27 cellular contexts compared by ENCODE assay signal in genomic region chr1:194150242-194150641, GRCh38.
"Had no signal": no experiment of that assay in that cellular context is flagged by ENCODE, and none has a peak within 500 bp of the region (broad histone marks: within the 10 kb centered on the region; RNA-seq: fewer than 3 reads in every experiment).

No MANE protein-coding gene starts in this region.

- H3K4me1 Mint-ChIP-seq: brain had no signal

- H3K27me3 ChIP-seq: SJSA1 had no signal

- H3K27ac ChIP-seq: SJSA1 had no signal

- FAIRE-seq: astrocyte, RCC 7860 had no signal

- H3K4me1 ChIP-seq: SJSA1 had no signal

- DNase-seq: activated B cell treated with CpG ODN at 0.5 μM for 24 hours; activated CD4-positive, alpha-beta T cell treated with anti-CD3 and anti-CD28 coated beads for 1 hour; activated CD4-positive, alpha-beta T cell treated with anti-CD3 and anti-CD28 coated beads, Interleukin-2, amount 10 ng/mL, durations not matched to agents 24 days and 14 days; activated CD4-positive, alpha-beta T cell treated with anti-CD3 and anti-CD28 coated beads, Interleukin-2, amount 50 U/mL, for 48 hours; activated CD8-positive, alpha-beta memory T cell treated with anti-CD3 and anti-CD28 coated beads, Interleukin-2, amount 50 U/mL, for 4 hours; activated effector memory CD4-positive, alpha-beta T cell treated with Interleukin-2 at 50 U/mL for 16 hours; activated naive CD4-positive, alpha-beta T cell; activated naive CD8-positive, alpha-beta T cell treated with anti-CD3 and anti-CD28 coated beads, Interleukin-2, amount 50 U/mL, for 24 hours; activated T-cell treated with anti-CD3 and anti-CD28 coated beads, Interleukin-2, amount 50 U/mL, for 1 hour; amygdala; KG1; NCI-H1092; NCI-H1417; NCI-H1930; NCI-H2107; NCI-H446; NCI-H524; PC-3; SHP77; T-helper 17 cell; T-helper 9 cell had no signal

- H3K4me3 ChIP-seq: SJSA1 had no signal

- H3K27me3 Mint-ChIP-seq: activated B cell treated with CpG ODN at 0.5 μM for 24 hours; activated CD4-positive, alpha-beta T cell treated with anti-CD3 and anti-CD28 coated beads, Interleukin-2, amount 10 ng/mL, durations not matched to agents 24 days and 14 days; activated naive CD8-positive, alpha-beta T cell treated with anti-CD3 and anti-CD28 coated beads, Interleukin-2, amount 50 U/mL, for 24 hours; brain; central memory CD8-positive, alpha-beta T cell; IgD-negative memory B cell; T-helper 17 cell had no signal

- H3K36me3 ChIP-seq: SJSA1 had no signal

- ATAC-seq: activated naive CD8-positive, alpha-beta T cell treated with anti-CD3 and anti-CD28 coated beads, Interleukin-2, amount 50 U/mL, for 24 hours; PC-3; T-helper 17 cell had no signal

- H3K4me3 Mint-ChIP-seq: activated B cell treated with CpG ODN at 0.5 μM for 24 hours, brain had no signal

- H3K36me3 Mint-ChIP-seq: brain, IgD-negative memory B cell had no signal

- H3K27ac Mint-ChIP-seq: activated B cell treated with CpG ODN at 0.5 μM for 24 hours; activated CD4-positive, alpha-beta T cell treated with anti-CD3 and anti-CD28 coated beads, Interleukin-2, amount 10 ng/mL, durations not matched to agents 24 days and 14 days; activated naive CD8-positive, alpha-beta T cell treated with anti-CD3 and anti-CD28 coated beads, Interleukin-2, amount 50 U/mL, for 24 hours; brain; IgD-negative memory B cell had no signal

- H3K9me3 Mint-ChIP-seq: activated B cell treated with CpG ODN at 0.5 μM for 24 hours; activated CD4-positive, alpha-beta T cell treated with anti-CD3 and anti-CD28 coated beads, Interleukin-2, amount 10 ng/mL, durations not matched to agents 24 days and 14 days; activated naive CD8-positive, alpha-beta T cell treated with anti-CD3 and anti-CD28 coated beads, Interleukin-2, amount 50 U/mL, for 24 hours; brain; central memory CD8-positive, alpha-beta T cell; IgD-negative memory B cell had no signal
